15 cellular contexts compared by ENCODE assay signal in the genomic region with DNA sequence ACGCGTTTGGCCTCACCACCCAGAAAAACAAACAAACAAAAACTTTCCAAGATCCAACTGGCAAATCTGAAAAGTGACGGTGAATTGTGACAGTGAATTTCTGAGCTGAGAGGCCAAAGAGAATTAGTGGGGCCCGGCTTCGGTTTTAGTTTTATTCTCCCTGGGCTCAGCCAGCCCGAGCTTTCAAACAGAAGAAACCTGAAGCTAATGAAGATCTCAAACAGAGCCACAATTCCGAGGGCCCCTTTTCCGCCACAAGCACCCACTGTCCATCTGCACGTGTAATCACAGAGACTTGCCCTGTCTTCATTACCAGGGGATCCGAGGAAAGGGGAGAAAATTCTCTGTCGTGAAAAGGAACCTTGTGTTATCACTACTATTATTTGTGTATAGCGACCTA. TPM values are rescaled to one million over a fixed set of nuclear protein-coding genes. Genes with fewer than 3 reads are reported as not detected.
DNase-seq lines count a peak whose midpoint lies in the region; TF ChIP-seq lines count a peak whose summit lies in the region.
"Had no signal": no experiment of that assay in that cellular context is flagged by ENCODE, and none has a peak within 500 bp of the region (broad histone marks: within the 10 kb centered on the region; RNA-seq: fewer than 3 reads in every experiment).

No MANE protein-coding gene starts in this region.

- H3T11ph ChIP-seq in H9 (ENCODE audit: low read length) = no peak overlapping the region

- H3K4me3 Mint-ChIP-seq in H9 = peak overlapping the region; percentile 16 to 77; a peak in 4 of 5 replicates
- H3K4me3 Mint-ChIP-seq in type B pancreatic cell = peak overlapping the region; percentile 56
- H3K4me3 Mint-ChIP-seq: CD8-positive, alpha-beta T cell had no signal

- no peak overlapping the region for H4K8ac ChIP-seq in H9 (replicated peaks; ENCODE audit: insufficient read length, low read depth, low read length)
- no peak overlapping the region for H4K8ac ChIP-seq in mesendoderm (ENCODE audit: low read depth, low read length)

- H3K9ac ChIP-seq in H9 (ENCODE audit: extremely low read depth, insufficient read length, low read length) = no peak overlapping the region
- peak overlapping the region; percentile 65 to 97 for H3K9ac ChIP-seq in duodenal mucosa (ENCODE audit: low read depth in 1 of 2, low read length in 2 of 2)
- H3K9ac ChIP-seq in mesendoderm (ENCODE audit: low read length) = no peak overlapping the region

- H3K23me2 ChIP-seq in H9 (ENCODE audit: insufficient read length, low read depth, low read length, poor library complexity, severe bottlenecking) = peaks cover 35% of the 10 kb centered on the region

- no peak overlapping the region for H2BK12ac ChIP-seq in H9 (ENCODE audit: insufficient read length, low read depth, low read length)

- H3K4ac ChIP-seq in H9 (ENCODE audit: low read depth, low read length) (no peak overlapping the region), mesendoderm (ENCODE audit: low read depth, low read length) (no peak overlapping the region)

- H3K79me2 ChIP-seq in H9 (ENCODE audit: insufficient read depth, low read length) (no peaks in the 10 kb centered on the region), mesendoderm (ENCODE audit: control insufficient read depth, insufficient read depth, low read length) (no peaks in the 10 kb centered on the region)

- H2BK120ac ChIP-seq in H9 (ENCODE audit: low read depth, low read length, poor library complexity, severe bottlenecking) (no peak overlapping the region), mesendoderm (ENCODE audit: low read depth, low read length) (no peak overlapping the region)

- H3K27ac Mint-ChIP-seq in H9 (peak overlapping the region in 1 of 3 experiments; percentile 90; a peak in 1 of 7 replicates), type B pancreatic cell (peak overlapping the region; percentile 23)
- H3K27ac Mint-ChIP-seq: CD8-positive, alpha-beta T cell had no signal

- no peak overlapping the region for H4K91ac ChIP-seq in H9 (ENCODE audit: insufficient read length, low read depth, low read length)

- H3K56ac ChIP-seq in H9 (ENCODE audit: insufficient read length, low read depth, low read length) = no peak overlapping the region
- H3K56ac ChIP-seq in mesendoderm (ENCODE audit: low read length) = no peak overlapping the region

- TF ChIP-seq CTCF in H9 (conservative IDR thresholded peaks at IDR 0.05) (no peak), type B pancreatic cell (conservative IDR thresholded peaks at IDR 0.05) (no peak)

- no peak for DNase-seq in H9
- DNase-seq in mesendoderm = peak; percentile 28
- DNase-seq in type B pancreatic cell (ENCODE audit: extremely low spot score, unreplicated experiment) = no peak
- DNase-seq in KBM-7 = no peak
- no peak for DNase-seq in NCI-H2107 (lab: John Stamatoyannopoulos, UW)
- DNase-seq in activated CD4-positive, alpha-beta T cell treated with anti-CD3 and anti-CD28 coated beads, Interleukin-2, amount 50 U/mL, for 1 hour = no peak
- DNase-seq: CD8-positive, alpha-beta T cell; EL; NCI-H1092; NCI-H1694; NCI-H446 had no signal

- H2BK15ac ChIP-seq in H9 (ENCODE audit: low read depth, low read length) (no peak overlapping the region), mesendoderm (replicated peaks; ENCODE audit: low read depth) (no peak overlapping the region)

- H3K23ac ChIP-seq in H9 (ENCODE audit: insufficient read length, low read depth, low read length) = no peak overlapping the region
- H3K23ac ChIP-seq in mesendoderm (ENCODE audit: low read length) = no peak overlapping the region

- H3K36me3 ChIP-seq in duodenal mucosa (ENCODE audit: control insufficient read depth in 1 of 2, insufficient read depth in 2 of 2, low read length in 2 of 2) (no peaks in the 10 kb centered on the region), mesendoderm (ENCODE audit: control insufficient read depth, insufficient read depth, low read length) (no peaks in the 10 kb centered on the region)
- H3K36me3 ChIP-seq: SJSA1 had no signal

- H3K79me1 ChIP-seq in H9 (ENCODE audit: insufficient read depth, low read depth, low read length, poor library complexity, severe bottlenecking) (no peaks in the 10 kb centered on the region), mesendoderm (ENCODE audit: low read length) (no peaks in the 10 kb centered on the region)

- H3K9me3 ChIP-seq in H9 (ENCODE audit: control insufficient read depth, low read depth, low read length) (no peaks in the 10 kb centered on the region), duodenal mucosa (ENCODE audit: control insufficient read depth in 1 of 2, low read length in 2 of 2) (no peaks in the 10 kb centered on the region)

- H3K4me1 Mint-ChIP-seq in H9 (peaks cover 48 to 61% of the 10 kb centered on the region in 2 experiments), type B pancreatic cell (ENCODE audit: unreplicated experiment) (no peaks in the 10 kb centered on the region)

- H3K4me3 ChIP-seq in duodenal mucosa (ENCODE audit: low read depth in 1 of 2, low read length in 2 of 2) (peak overlapping the region; percentile 82 to 95), mesendoderm (ENCODE audit: low read length) (no peak overlapping the region)
- H3K4me3 ChIP-seq: K562, SJSA1 had no signal

- no peak overlapping the region for H4K5ac ChIP-seq in H9 (ENCODE audit: insufficient read length, low read depth, low read length)
- no peak overlapping the region for H4K5ac ChIP-seq in mesendoderm (ENCODE audit: low read length)

- H3K36me3 Mint-ChIP-seq in H9 (ENCODE audit: insufficient read depth in 1 of 3, low read depth in 3 of 3) = no peaks in the 10 kb centered on the region; a peak in 1 of 7 replicates
- H3K36me3 Mint-ChIP-seq in type B pancreatic cell = no peaks in the 10 kb centered on the region
- H3K36me3 Mint-ChIP-seq: CD8-positive, alpha-beta T cell had no signal

- peaks cover 0 to under 1% of the 10 kb centered on the region in 2 experiments; a peak in 1 of 5 replicates for H3K9me3 Mint-ChIP-seq in H9
- H3K9me3 Mint-ChIP-seq in type B pancreatic cell = no peaks in the 10 kb centered on the region

- H3K4me1 ChIP-seq in H9 (ENCODE audit: insufficient read depth, low read length) (0 out of 2 replicates have a peak, but pooled peaks cover 2% of the 10 kb centered on the region), duodenal mucosa (ENCODE audit: control insufficient read depth in 1 of 2, insufficient read depth in 2 of 2, low read length in 2 of 2) (peaks cover under 1 to 5% of the 10 kb centered on the region in 2 donors), mesendoderm (ENCODE audit: control insufficient read depth, low read depth, low read length) (peaks cover 4% of the 10 kb centered on the region)

- peaks cover 92% of the 10 kb centered on the region for H3K27me3 Mint-ChIP-seq in H9 (ENCODE audit: low read depth)
- H3K27me3 Mint-ChIP-seq in type B pancreatic cell = peaks cover 89% of the 10 kb centered on the region

- H3K27ac ChIP-seq in H9 (ENCODE audit: insufficient read length, low read depth, low read length) (no peak overlapping the region), duodenal mucosa (ENCODE audit: low read depth, low read length) (peak overlapping the region; percentile 67), mesendoderm (ENCODE audit: low read depth, low read length) (no peak overlapping the region)
- H3K27ac ChIP-seq: SJSA1 had no signal

- in situ Hi-C loops in KBM-7 (cut with MboI; ENCODE audit: low pct_unique_long_range_greater_than_20kb, low sequenced_read_pairs) = loop anchor here (25.0 kb wide), 2 partner anchors 569 to 669 kb away; no protein-coding TSS in a partner anchor

- H3K4me2 ChIP-seq in H9 (ENCODE audit: insufficient read depth, insufficient read length, low read length) (peak overlapping the region; percentile 69), mesendoderm (ENCODE audit: low read length) (no peak overlapping the region)

- H3K18ac ChIP-seq in H9 (ENCODE audit: insufficient read length, low read depth, low read length) (no peak overlapping the region), mesendoderm (ENCODE audit: low read length) (no peak overlapping the region)

- H2AFZ ChIP-seq in H9 (ENCODE audit: low read length) = no peak overlapping the region

- H2AK5ac ChIP-seq in H9 (ENCODE audit: insufficient read length, low read length) (no peak overlapping the region), mesendoderm (ENCODE audit: low read length) (no peak overlapping the region)

- no peaks in the 10 kb centered on the region for H4K20me1 ChIP-seq in H9 (ENCODE audit: control insufficient read depth, insufficient read depth, insufficient read length)

- no peak overlapping the region for H3K14ac ChIP-seq in H9 (ENCODE audit: insufficient read depth, low read length)

- H2BK5ac ChIP-seq in H9 (ENCODE audit: insufficient read length, low read length) (no peak overlapping the region), mesendoderm (ENCODE audit: low read length) (no peak overlapping the region)

- no CpG with 5 or more reads among the region's 12 CpGs for WGBS in H9 (ENCODE audit: extremely low coverage, insufficient read length, low lambda C conversion rate)
- WGBS in mesendoderm (ENCODE audit: extremely low coverage, insufficient coverage, low lambda C conversion rate) = no CpG with 5 or more reads among the region's 12 CpGs

- H3K27me3 ChIP-seq in H9 (ENCODE audit: insufficient read depth, low read length) (peaks cover 62% of the 10 kb centered on the region), duodenal mucosa (ENCODE audit: control insufficient read depth in 1 of 2, insufficient read depth in 2 of 2, low read length in 2 of 2) (peaks cover 16 to 40% of the 10 kb centered on the region in 2 donors), mesendoderm (ENCODE audit: insufficient read depth, low read length, poor library complexity) (peaks cover 42% of the 10 kb centered on the region)

- no peak overlapping the region for H2BK20ac ChIP-seq in H9 (ENCODE audit: low read depth, low read length, poor library complexity, severe bottlenecking)

RNA-seq across cellular contexts. Expression of a gene that starts 4.2 kb away (rescaled TPM):
- 0.48 and 0.72 TPM in 2 replicates for total RNA-seq in H9 (2021)
- polyA plus RNA-seq in mesendoderm (2013, experiment 1 of 2) = 1.7 TPM
- polyA plus RNA-seq in mesendoderm (2013, experiment 2 of 2) = 1.6 TPM
- 6.8 and 16.1 TPM in 2 replicates for total RNA-seq in type B pancreatic cell (ENCODE audit: low replicate concordance)
- total RNA-seq: CD8-positive, alpha-beta T cell had no signal
- polyA plus RNA-seq: BJ had no signal

Comparison
In these comparisons a context has a peak if more than half of its experiments do, and no peak if none do; other contexts are left out.
1. H3K9ac ChIP-seq: peak in duodenal mucosa (2 of 2); none in H9 (single experiment) and mesendoderm (single experiment).